1 cellular context compared by ENCODE assay signal in the genomic region with DNA sequence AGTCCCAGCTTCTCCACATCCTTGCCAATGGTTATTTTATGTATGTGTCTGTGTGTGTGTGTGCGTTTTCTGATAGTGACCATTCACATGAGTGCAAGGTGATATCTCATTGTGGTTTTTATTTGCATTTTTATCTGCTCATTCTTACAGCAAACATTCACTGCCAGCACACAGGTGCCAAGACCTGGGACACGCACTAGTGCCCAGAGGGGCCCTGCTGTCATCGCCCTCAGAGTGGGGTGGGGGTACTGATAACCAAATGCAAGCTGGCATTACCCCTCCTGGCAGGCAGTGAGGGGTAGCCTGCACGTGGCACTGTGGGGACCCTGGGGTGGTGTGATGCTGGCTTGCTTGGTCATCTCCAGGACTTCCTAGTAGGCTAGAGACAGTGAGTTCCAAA.
TF ChIP-seq lines count a peak whose summit lies in the region.

No MANE protein-coding gene starts in this region.

TF ChIP-seq in IMR-90, 13 proteins besides CTCF, POLR2A, EP300 and RAD21:
- TF ChIP-seq MAZ (IDR thresholded peaks at IDR 0.05; ENCODE audit: borderline replicate concordance, low read depth, low read length) (no peak), ELK1 (IDR thresholded peaks at IDR 0.05; ENCODE audit: borderline replicate concordance, low read depth, low read length) (no peak), SMC3 (IDR thresholded peaks at IDR 0.05; ENCODE audit: low read depth, low read length) (no peak), BHLHE40 (IDR thresholded peaks at IDR 0.05; ENCODE audit: low read depth, low read length) (no peak), MXI1 (IDR thresholded peaks at IDR 0.05; ENCODE audit: borderline replicate concordance, low read depth, low read length) (no peak), CEBPB (IDR thresholded peaks at IDR 0.05; ENCODE audit: low read depth, low read length) (no peak), RCOR1 (IDR thresholded peaks at IDR 0.05; ENCODE audit: insufficient replicate concordance, low read length) (no peak), MAFK (IDR thresholded peaks at IDR 0.05; ENCODE audit: low read depth, low read length) (no peak), CHD1 (IDR thresholded peaks at IDR 0.05; ENCODE audit: low read depth, low read length) (no peak), RFX5 (IDR thresholded peaks at IDR 0.05; ENCODE audit: low read depth, low read length) (no peak), FOS (IDR thresholded peaks at IDR 0.05; ENCODE audit: low read depth, low read length) (no peak)
